ENCODE assay signal across 23 cellular contexts in the genomic region with DNA sequence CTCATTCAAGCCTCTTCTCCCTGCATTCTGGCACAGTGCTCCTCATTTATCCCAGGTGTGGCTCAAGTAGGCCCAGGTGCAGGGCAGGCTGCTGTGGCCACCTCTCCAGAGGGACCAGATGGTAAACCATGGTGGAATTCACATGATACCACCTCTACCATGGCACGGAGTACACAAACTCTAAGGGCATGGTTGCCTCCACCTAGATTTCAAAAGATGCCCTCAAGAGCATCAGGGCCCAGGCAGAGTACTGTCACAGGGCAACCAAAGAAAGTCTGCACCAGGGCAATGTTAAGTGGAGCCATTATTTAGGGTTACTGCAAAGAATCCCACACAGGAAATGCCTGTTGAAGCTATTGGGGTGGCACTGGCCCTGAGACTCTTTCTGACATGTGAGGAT.
A peak's percentile ranks its signal among the peaks of the same experiment; 100 is the strongest.
DNase-seq lines count a peak whose midpoint lies in the region; ATAC-seq and TF ChIP-seq lines count a peak whose summit lies in the region.
"Had no signal": no experiment of that assay in that cellular context is flagged by ENCODE, and none has a peak within 500 bp of the region (broad histone marks: within the 10 kb centered on the region; RNA-seq: fewer than 3 reads in every experiment).

No MANE protein-coding gene starts in this region.

- ATAC-seq in gastrocnemius medialis, result no peak
- ATAC-seq: GM12878 had no signal

- DNase-seq in chondrocyte (ENCODE audit: low spot score) (peak; percentile 59), mesenchymal stem cell (no peak), HUDEP-2 (lab: John Stamatoyannopoulos, UW; ENCODE audit: unreplicated experiment in 76 of 76) (no peak), substantia nigra (lab: John Stamatoyannopoulos, UW) (no peak), gastrocnemius medialis (no peak)
- DNase-seq: 8988T; ACHN; BE2C; C1 segment of cervical spinal cord; CD4-positive, alpha-beta memory T cell; CD4-positive, CD25-positive, alpha-beta regulatory T cell; CD8-positive, alpha-beta memory T cell; COR-L47; DMS 273 treated with DMSO at 0.1 percent for 48 hours; DMS153; DMS53; DMS79; DND-41; EL; GDM1 had no signal

- H2AK5ac ChIP-seq in mesenchymal stem cell (ENCODE audit: low read length, severe bottlenecking), result no peak overlapping the region

- no peak overlapping the region for H4K91ac ChIP-seq in mesenchymal stem cell (ENCODE audit: low read length)

- no peak for TF ChIP-seq CTCF in chondrocyte (IDR thresholded peaks at IDR 0.05)
- no peak for TF ChIP-seq CTCF in gastrocnemius medialis (IDR thresholded peaks at IDR 0.05 in 4 of 5, conservative IDR thresholded peaks at IDR 0.05 in 1 of 5)

- H3K4me1 ChIP-seq in mesenchymal stem cell (ENCODE audit: control insufficient read depth, insufficient read depth, low read depth, low read length) (no peaks in the 10 kb centered on the region), gastrocnemius medialis (no peaks in the 10 kb centered on the region)
- H3K4me1 ChIP-seq: BE2C, BLaER1 had no signal

- 100% methylated on average over 1 of the region's 1 CpG for WGBS in mesenchymal stem cell

- peak overlapping the region in 1 of 2 experiments; percentile 49 for H3K14ac ChIP-seq in mesenchymal stem cell (ENCODE audit: low read length in 2 of 2)

- H2BK12ac ChIP-seq in mesenchymal stem cell (ENCODE audit: low read length in 2 of 2), result no peak overlapping the region

- H3K4me1 Mint-ChIP-seq in chondrocyte (ENCODE audit: low read depth), result peaks cover 4% of the 10 kb centered on the region
- H3K4me1 Mint-ChIP-seq: CD14-positive monocyte; CD4-positive, alpha-beta memory T cell; CD4-positive, CD25-positive, alpha-beta regulatory T cell; CD8-positive, alpha-beta memory T cell had no signal

- H3K18ac ChIP-seq in mesenchymal stem cell (ENCODE audit: low read depth in 1 of 2, low read length in 2 of 2), result no peak overlapping the region

- no peak overlapping the region for H3K4me2 ChIP-seq in mesenchymal stem cell (ENCODE audit: low read length, poor library complexity, severe bottlenecking)
- H3K4me2 ChIP-seq: BLaER1 had no signal

- no peaks in the 10 kb centered on the region for H3K36me3 ChIP-seq in mesenchymal stem cell (ENCODE audit: control insufficient read depth in 1 of 2, insufficient read depth in 2 of 2, low read depth in 1 of 2, low read length in 2 of 2)
- no peaks in the 10 kb centered on the region for H3K36me3 ChIP-seq in gastrocnemius medialis
- H3K36me3 ChIP-seq: BE2C, BLaER1 had no signal

- H4K8ac ChIP-seq in mesenchymal stem cell (ENCODE audit: low read length), result peak overlapping the region; percentile 57

- H3K9me3 ChIP-seq in mesenchymal stem cell (ENCODE audit: control insufficient read depth, low read length) (no peaks in the 10 kb centered on the region), gastrocnemius medialis (no peaks in the 10 kb centered on the region)
- H3K9me3 ChIP-seq: BE2C, BLaER1 had no signal

- H3K4me3 ChIP-seq in mesenchymal stem cell (ENCODE audit: insufficient read depth in 1 of 2, low read depth in 1 of 2, low read length in 2 of 2) (no peak overlapping the region), gastrocnemius medialis (no peak overlapping the region)
- H3K4me3 ChIP-seq: BLaER1, GM12878 had no signal

- H3K27me3 Mint-ChIP-seq in chondrocyte (ENCODE audit: low read depth), result no peaks in the 10 kb centered on the region
- H3K27me3 Mint-ChIP-seq: CD4-positive, alpha-beta memory T cell; CD4-positive, CD25-positive, alpha-beta regulatory T cell; CD8-positive, alpha-beta memory T cell had no signal

- no peak overlapping the region for H2AFZ ChIP-seq in mesenchymal stem cell (ENCODE audit: low read depth, low read length)

- no peaks in the 10 kb centered on the region for H3K79me1 ChIP-seq in mesenchymal stem cell (replicated peaks; ENCODE audit: low read length, poor library complexity, severe bottlenecking)

- H3K27me3 ChIP-seq in mesenchymal stem cell (ENCODE audit: control insufficient read depth in 1 of 2, insufficient read depth in 1 of 2, low read length in 2 of 2), result no peaks in the 10 kb centered on the region
- H3K27me3 ChIP-seq in gastrocnemius medialis, result no peaks in the 10 kb centered on the region
- H3K27me3 ChIP-seq: BE2C, BLaER1 had no signal

- no peak overlapping the region for H3K4ac ChIP-seq in mesenchymal stem cell (ENCODE audit: low read depth in 1 of 2, low read length in 2 of 2)

- H3K27ac ChIP-seq in mesenchymal stem cell (ENCODE audit: low read length, poor library complexity, severe bottlenecking) (no peak overlapping the region), substantia nigra (ENCODE audit: low read depth, low read length, poor library complexity, severe bottlenecking) (no peak overlapping the region), gastrocnemius medialis (no peak overlapping the region)
- H3K27ac ChIP-seq: BLaER1 had no signal

- H3K27ac Mint-ChIP-seq in chondrocyte (ENCODE audit: unreplicated experiment), result no peak overlapping the region
- H3K27ac Mint-ChIP-seq: CD14-positive monocyte; CD4-positive, alpha-beta memory T cell; CD4-positive, CD25-positive, alpha-beta regulatory T cell; CD8-positive, alpha-beta memory T cell had no signal

- no peak overlapping the region for H3K9ac ChIP-seq in mesenchymal stem cell (ENCODE audit: low read length)
- H3K9ac ChIP-seq: BLaER1 had no signal

- H3K4me3 Mint-ChIP-seq in chondrocyte (ENCODE audit: unreplicated experiment), result no peak overlapping the region
- H3K4me3 Mint-ChIP-seq: CD14-positive monocyte; CD4-positive, CD25-positive, alpha-beta regulatory T cell; CD8-positive, alpha-beta memory T cell had no signal

- H3K23ac ChIP-seq in mesenchymal stem cell (ENCODE audit: low read length in 2 of 2), result no peak overlapping the region

- peaks cover 5% of the 10 kb centered on the region for H3K9me3 Mint-ChIP-seq in chondrocyte (ENCODE audit: low read depth)

- in situ Hi-C loops in gastrocnemius medialis (cut with MboI; ENCODE audit: low sequenced_read_pairs in 4 of 4), result no loop called here

- no peak overlapping the region for H2BK5ac ChIP-seq in mesenchymal stem cell (ENCODE audit: low read depth, low read length, poor library complexity, severe bottlenecking)

- intact Hi-C loops in gastrocnemius medialis (cut with DNase I; ENCODE audit: low total_unique reads), result no loop called here

- H2BK15ac ChIP-seq in mesenchymal stem cell (ENCODE audit: low read depth, poor library complexity, severe bottlenecking), result no peak overlapping the region

- no peak for TF ChIP-seq POLR2A in gastrocnemius medialis (IDR thresholded peaks at IDR 0.05)

- no peak overlapping the region for H2BK120ac ChIP-seq in mesenchymal stem cell (ENCODE audit: low read depth, low read length)

- H3K36me3 Mint-ChIP-seq in chondrocyte (ENCODE audit: low read depth), result no peaks in the 10 kb centered on the region
- H3K36me3 Mint-ChIP-seq: CD14-positive monocyte; CD4-positive, alpha-beta memory T cell; CD4-positive, CD25-positive, alpha-beta regulatory T cell; CD8-positive, alpha-beta memory T cell had no signal
